Comparison of ENCODE assay signal across 1 cellular context in genomic region chr4:185318679-185319078, GRCh38.
TF ChIP-seq lines count a peak whose summit lies in the region.

No MANE protein-coding gene starts in this region.

TF ChIP-seq in HepG2, 621 proteins besides CTCF, POLR2A, EP300 and RAD21 (continued from another document and continues in another):
- TF ChIP-seq TEF (CRISPR knock-in tag; IDR thresholded peaks at IDR 0.05): peak; percentile 91
- TF ChIP-seq ZBTB1 (CRISPR knock-in tag; IDR thresholded peaks at IDR 0.05; ENCODE audit: borderline replicate concordance): no peak
- no peak for TF ChIP-seq ZBTB8A (CRISPR knock-in tag; IDR thresholded peaks at IDR 0.05; ENCODE audit: borderline replicate concordance, low read depth)
- peak; percentile 89 for TF ChIP-seq ELF3 (CRISPR knock-in tag; IDR thresholded peaks at IDR 0.05)
- no peak for TF ChIP-seq CREBL2 (CRISPR knock-in tag; IDR thresholded peaks at IDR 0.05; ENCODE audit: borderline replicate concordance)
- no peak for TF ChIP-seq ZNF18 (CRISPR knock-in tag; IDR thresholded peaks at IDR 0.05; ENCODE audit: insufficient replicate concordance)
- no peak for TF ChIP-seq FOXP1 (IDR thresholded peaks at IDR 0.05)
- TF ChIP-seq FOXP1 (CRISPR knock-in tag; IDR thresholded peaks at IDR 0.05): peak; percentile 46
- TF ChIP-seq MYNN (CRISPR knock-in tag; IDR thresholded peaks at IDR 0.05; ENCODE audit: low read depth): no peak
- no peak for TF ChIP-seq ZNF782 (CRISPR knock-in tag; IDR thresholded peaks at IDR 0.05; ENCODE audit: borderline replicate concordance)
- no peak for TF ChIP-seq FOXC1 (CRISPR knock-in tag; IDR thresholded peaks at IDR 0.05; ENCODE audit: borderline replicate concordance)
- TF ChIP-seq ATRX (CRISPR knock-in tag; IDR thresholded peaks at IDR 0.05; ENCODE audit: borderline replicate concordance): no peak
- no peak for TF ChIP-seq ZNF10 (CRISPR knock-in tag; IDR thresholded peaks at IDR 0.05; ENCODE audit: borderline replicate concordance, low read depth)
- TF ChIP-seq SRY (CRISPR knock-in tag; IDR thresholded peaks at IDR 0.05): no peak
- no peak; the same call in 2 of the 3 replicates for TF ChIP-seq MXI1 (IDR thresholded peaks at IDR 0.05; ENCODE audit: borderline replicate concordance, low read depth, low read length)
- TF ChIP-seq ZBTB25 (CRISPR knock-in tag; IDR thresholded peaks at IDR 0.05): no peak
- TF ChIP-seq AKNA (CRISPR knock-in tag; IDR thresholded peaks at IDR 0.05; ENCODE audit: borderline replicate concordance): no peak
- no peak for TF ChIP-seq CREB1 (IDR thresholded peaks at IDR 0.05)
- TF ChIP-seq CREB1 (CRISPR knock-in tag; IDR thresholded peaks at IDR 0.05): peak; percentile 52; the same call in 1 of the 2 replicates
- peak; percentile 71 for TF ChIP-seq NCOA2 (CRISPR knock-in tag; IDR thresholded peaks at IDR 0.05)
- TF ChIP-seq ATM (IDR thresholded peaks at IDR 0.05; ENCODE audit: borderline replicate concordance): no peak
- no peak for TF ChIP-seq BRCA1 (CRISPR knock-in tag; IDR thresholded peaks at IDR 0.05)
- no peak for TF ChIP-seq ADNP (CRISPR knock-in tag; IDR thresholded peaks at IDR 0.05)
- 0 out of 2 replicates have a peak, but pooled peaks have one; percentile 24 for TF ChIP-seq HMGXB3 (CRISPR knock-in tag; IDR thresholded peaks at IDR 0.05; ENCODE audit: borderline replicate concordance)
- TF ChIP-seq GPN1 (CRISPR knock-in tag; IDR thresholded peaks at IDR 0.05; ENCODE audit: borderline replicate concordance): no peak
- TF ChIP-seq FLYWCH1 (CRISPR knock-in tag; IDR thresholded peaks at IDR 0.05): no peak
- no peak for TF ChIP-seq ZNF512B (CRISPR knock-in tag; IDR thresholded peaks at IDR 0.05; ENCODE audit: borderline replicate concordance)
- TF ChIP-seq PHF21A (CRISPR knock-in tag; IDR thresholded peaks at IDR 0.05): no peak
- TF ChIP-seq MATR3 (CRISPR knock-in tag; IDR thresholded peaks at IDR 0.05): no peak
- no peak for TF ChIP-seq DMTF1 (CRISPR knock-in tag; IDR thresholded peaks at IDR 0.05)
- no peak for TF ChIP-seq PITX1 (CRISPR knock-in tag; IDR thresholded peaks at IDR 0.05)
- TF ChIP-seq ZNF225 (CRISPR knock-in tag; IDR thresholded peaks at IDR 0.05): no peak
- no peak for TF ChIP-seq ZNF569 (CRISPR knock-in tag; IDR thresholded peaks at IDR 0.05; ENCODE audit: borderline replicate concordance)
- peak; percentile 50; the same call in 1 of the 2 replicates for TF ChIP-seq ZMYM4 (CRISPR knock-in tag; IDR thresholded peaks at IDR 0.05)
- no peak for TF ChIP-seq ZBTB4 (CRISPR knock-in tag; IDR thresholded peaks at IDR 0.05; ENCODE audit: borderline replicate concordance)
- 0 out of 2 replicates have a peak, but pooled peaks have one; percentile 30 for TF ChIP-seq ZFP1 (CRISPR knock-in tag; IDR thresholded peaks at IDR 0.05)
- TF ChIP-seq YEATS4 (CRISPR knock-in tag; IDR thresholded peaks at IDR 0.05; ENCODE audit: borderline replicate concordance): peak; percentile 43; the same call in 1 of the 2 replicates
- no peak for TF ChIP-seq PAF1 (CRISPR knock-in tag; IDR thresholded peaks at IDR 0.05)
- no peak for TF ChIP-seq GTF2F1 (IDR thresholded peaks at IDR 0.05; ENCODE audit: low read length)
- no peak for TF ChIP-seq ZNF737 (CRISPR knock-in tag; IDR thresholded peaks at IDR 0.05; ENCODE audit: borderline replicate concordance)
- TF ChIP-seq ZBTB7A (CRISPR knock-in tag; IDR thresholded peaks at IDR 0.05): no peak
